In the genomic region with DNA sequence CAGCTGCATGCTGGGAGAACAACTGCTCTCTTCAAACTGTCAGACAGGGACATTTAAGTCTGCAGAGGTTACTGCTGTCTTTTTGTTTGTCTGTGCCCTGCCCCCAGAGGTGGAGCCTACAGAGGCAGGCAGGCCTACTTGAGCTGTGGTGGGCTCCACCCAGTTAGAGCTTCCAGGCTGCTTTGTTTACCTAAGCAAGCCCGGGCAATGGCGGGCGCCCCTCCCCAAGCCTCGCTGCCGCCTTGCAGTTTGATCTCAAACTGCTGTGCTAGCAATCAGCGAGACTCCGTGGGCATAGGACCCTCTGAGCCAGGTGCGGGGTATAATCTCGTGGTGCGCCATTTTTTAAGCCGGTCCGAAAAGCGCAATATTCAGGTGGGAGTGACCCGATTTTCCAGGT, we compare ENCODE assay signal across 16 cellular contexts. TPM values are rescaled to one million over a fixed set of nuclear protein-coding genes. Genes with fewer than 3 reads are reported as not detected.
"Had no signal": no experiment of that assay in that cellular context is flagged by ENCODE, and none has a peak within 500 bp of the region (broad histone marks: within the 10 kb centered on the region; RNA-seq: fewer than 3 reads in every experiment).

No MANE protein-coding gene starts in this region.

RNA-seq across cellular contexts. Expression of gene FERD3L, which starts 49.2 kb away (rescaled TPM):
- total RNA-seq: activated CD4-positive, alpha-beta T cell treated with anti-CD3 and anti-CD28 coated beads, Interleukin-2, amount 10 ng/mL, durations not matched to agents 7 days and 5 days; activated CD8-positive, alpha-beta memory T cell treated with anti-CD3 and anti-CD28 coated beads, Interleukin-2, amount 10 ng/mL, durations not matched to agents 7 days and 5 days; activated CD8-positive, alpha-beta T cell treated with anti-CD3 and anti-CD28 coated beads for 36 hours; fibroblast of lung; foreskin keratinocyte; glomerular endothelial cell; lower lobe of right lung; mesenteric fat pad; naive thymus-derived CD8-positive, alpha-beta T cell; sciatic nerve; SJCRH30; T-cell; testis; upper lobe of left lung had no signal
- polyA plus RNA-seq: fibroblast of lung; foreskin keratinocyte; keratinocyte; naive thymus-derived CD8-positive, alpha-beta T cell; small intestine had no signal
